In genomic region chr1:27527857-27528700, GRCh38 we compare ENCODE assay signal across 1 cellular context.
TF ChIP-seq lines count a peak whose summit lies in the region.

No MANE protein-coding gene starts in this region.

TF ChIP-seq in GM12878, 131 proteins besides CTCF, POLR2A, EP300 and RAD21 (continued from another document and continues in another):
- TF ChIP-seq NKRF (conservative IDR thresholded peaks at IDR 0.05) (no peak; the same call in 1 of the 2 replicates), E4F1 (IDR thresholded peaks at IDR 0.05; ENCODE audit: borderline replicate concordance, partially characterized antibody) (no peak), DPF2 (IDR thresholded peaks at IDR 0.05) (peak; percentile 72), MEF2B (IDR thresholded peaks at IDR 0.05; ENCODE audit: partially characterized antibody, poor library complexity, severe bottlenecking) (no peak), CHD1 (IDR thresholded peaks at IDR 0.05; ENCODE audit: low read depth, low read length) (no peak), ZBTB40 (IDR thresholded peaks at IDR 0.05; ENCODE audit: borderline replicate concordance) (no peak), IKZF1 (conservative IDR thresholded peaks at IDR 0.05) (no peak; the same call in none of the 2 replicates), IRF3 (IDR thresholded peaks at IDR 0.05) (no peak), MXI1 (IDR thresholded peaks at IDR 0.05; ENCODE audit: low read depth, low read length) (peak; percentile 18; the same call in 1 of the 2 replicates), ETV6 (conservative IDR thresholded peaks at IDR 0.05 in 1 of 2, IDR thresholded peaks at IDR 0.05 in 1 of 2; ENCODE audit: borderline replicate concordance in 1 of 2, low read depth in 1 of 2) (no peak), SMC3 (IDR thresholded peaks at IDR 0.05; ENCODE audit: borderline replicate concordance, low read length) (no peak), USF1 (IDR thresholded peaks at IDR 0.05; ENCODE audit: borderline replicate concordance, extremely low read length, insufficient read depth, low read depth, low read length) (no peak), HDGF (IDR thresholded peaks at IDR 0.05) (no peak), SIX5 (IDR thresholded peaks at IDR 0.05; ENCODE audit: low read depth, low read length, severe bottlenecking) (no peak), POU2F2 (IDR thresholded peaks at IDR 0.05; ENCODE audit: borderline replicate concordance, low read depth, low read length) (peak; percentile 30; the same call in 1 of the 3 replicates), PML (IDR thresholded peaks at IDR 0.05; ENCODE audit: low read length) (no peak), BRCA1 (IDR thresholded peaks at IDR 0.05; ENCODE audit: low read depth, low read length) (no peak), GATAD2B (conservative IDR thresholded peaks at IDR 0.05; ENCODE audit: low read depth) (peak; percentile 85), ZNF687 (IDR thresholded peaks at IDR 0.05) (no peak), SPI1 (IDR thresholded peaks at IDR 0.05; ENCODE audit: borderline replicate concordance, insufficient read depth, low read depth, low read length) (no peak), IRF5 (IDR thresholded peaks at IDR 0.05; ENCODE audit: borderline replicate concordance) (no peak), E2F8 (IDR thresholded peaks at IDR 0.05; ENCODE audit: low read depth, partially characterized antibody) (no peak), MTA2 (IDR thresholded peaks at IDR 0.05; ENCODE audit: low read depth) (no peak), RCOR1 (conservative IDR thresholded peaks at IDR 0.05; ENCODE audit: low read depth, low read length) (no peak), CBFB (IDR thresholded peaks at IDR 0.05; ENCODE audit: low read depth) (no peak), SUPT20H (IDR thresholded peaks at IDR 0.05; ENCODE audit: borderline replicate concordance, control insufficient read depth, low read depth, low read length) (no peak), ZSCAN29 (IDR thresholded peaks at IDR 0.05) (no peak), ESRRA (IDR thresholded peaks at IDR 0.05; ENCODE audit: low read length) (no peak), ELK1 (IDR thresholded peaks at IDR 0.05; ENCODE audit: low read depth, low read length) (no peak), PBX3 (IDR thresholded peaks at IDR 0.05; ENCODE audit: insufficient replicate concordance, low read depth, low read length) (no peak), MYC (IDR thresholded peaks at IDR 0.05; ENCODE audit: insufficient read depth, insufficient read length, insufficient replicate concordance, low read length, severe bottlenecking) (no peak), ZNF622 (IDR thresholded peaks at IDR 0.05) (no peak), NBN (IDR thresholded peaks at IDR 0.05) (no peak), SIN3A (IDR thresholded peaks at IDR 0.05; ENCODE audit: low read depth, low read length) (no peak), TCF12 (IDR thresholded peaks at IDR 0.05; ENCODE audit: low read depth, low read length) (peak; percentile 55; the same call in 1 of the 2 replicates), MAX (IDR thresholded peaks at IDR 0.05; ENCODE audit: low read depth, low read length) (no peak)
